8 cellular contexts compared by ENCODE assay signal in genomic region chr10:100987685-100988049, GRCh38. TPM values are rescaled to one million over a fixed set of nuclear protein-coding genes. Genes with fewer than 3 reads are reported as not detected.
DNase-seq lines count a peak whose midpoint lies in the region; ATAC-seq, FAIRE-seq and TF ChIP-seq lines count a peak whose summit lies in the region.

No MANE protein-coding gene starts in this region.

- H3K4me3 ChIP-seq in keratinocyte (ENCODE audit: control insufficient read depth in 2 of 3, extremely low read depth in 1 of 3, insufficient read depth in 2 of 3, low read depth in 1 of 3, low read length in 3 of 3) (peak overlapping the region; percentile 85 to 98 (median 87)), thoracic aorta (peak overlapping the region; percentile 89)

- H3K79me2 ChIP-seq in keratinocyte (ENCODE audit: control insufficient read depth, insufficient read depth, low read length), result peaks cover 56% of the 10 kb centered on the region

- CTCF ChIA-PET in activated CD8-positive, alpha-beta T cell treated with anti-CD3 and anti-CD28 coated beads for 36 hours (lab: Charles Lee), result interaction anchor here (1.6 to 6.6 kb wide), 4 partner anchors 10 to 31 kb away, joined by 7 to 50 read pairs (median 8); partner anchors contain the start of gene SEMA4G

- H2AFZ ChIP-seq in keratinocyte (ENCODE audit: control insufficient read depth, low read length), result peak overlapping the region; percentile 99

- H4K20me1 ChIP-seq in keratinocyte (ENCODE audit: control insufficient read depth, extremely low read depth, insufficient read depth, low read length), result no peaks in the 10 kb centered on the region

- intact Hi-C loops in activated CD8-positive, alpha-beta T cell treated with anti-CD3 and anti-CD28 coated beads for 36 hours (cut with micrococcal nuclease), result no loop called here

- H3K27ac ChIP-seq in keratinocyte (ENCODE audit: control insufficient read depth, insufficient read depth, low read length) (peak overlapping the region; percentile 63), thoracic aorta (peak overlapping the region; percentile 29 to 68)

- H3K36me3 ChIP-seq in keratinocyte (ENCODE audit: control insufficient read depth in 2 of 2, extremely low read depth in 1 of 2, insufficient read depth in 2 of 2, low read length in 2 of 2) (peaks cover 25 to 39% of the 10 kb centered on the region in 2 experiments), thoracic aorta (peaks cover 9% of the 10 kb centered on the region)

- POLR2A ChIA-PET in activated CD8-positive, alpha-beta T cell treated with anti-CD3 and anti-CD28 coated beads for 36 hours (lab: Charles Lee), result interaction anchor here (0.9 to 2.9 kb wide), 4 partner anchors 11 to 42 kb away, joined by 3 to 25 read pairs (median 3); partner anchors contain the start of gene LZTS2

- no peak for TF ChIP-seq CTCF in activated CD8-positive, alpha-beta T cell treated with anti-CD3 and anti-CD28 coated beads for 36 hours (IDR thresholded peaks at IDR 0.05)
- no peak for TF ChIP-seq CTCF in keratinocyte (optimal IDR thresholded peaks at IDR 0.05 in 1 of 3, IDR thresholded peaks at IDR 0.05 in 1 of 3, conservative IDR thresholded peaks at IDR 0.05 in 1 of 3; ENCODE audit: extremely low read depth in 1 of 3, insufficient read depth in 2 of 3, low read length in 3 of 3)
- no peak for TF ChIP-seq CTCF in thoracic aorta (IDR thresholded peaks at IDR 0.05)

- peaks cover 40% of the 10 kb centered on the region for H3K4me1 Mint-ChIP-seq in activated CD8-positive, alpha-beta T cell treated with anti-CD3 and anti-CD28 coated beads for 36 hours (ENCODE audit: low read depth)

- peak overlapping the region; percentile 89 for H3K27ac Mint-ChIP-seq in activated CD8-positive, alpha-beta T cell treated with anti-CD3 and anti-CD28 coated beads for 36 hours

- no peaks in the 10 kb centered on the region for H3K27me3 Mint-ChIP-seq in activated CD8-positive, alpha-beta T cell treated with anti-CD3 and anti-CD28 coated beads for 36 hours

- H3K4me3 Mint-ChIP-seq in activated CD8-positive, alpha-beta T cell treated with anti-CD3 and anti-CD28 coated beads for 36 hours, result peak overlapping the region; percentile 96

- H3K27me3 ChIP-seq in keratinocyte (ENCODE audit: control insufficient read depth, extremely low read depth, insufficient read depth, low read length) (no peaks in the 10 kb centered on the region), thoracic aorta (replicated peaks; ENCODE audit: insufficient read depth) (no peaks in the 10 kb centered on the region)

- H3K9me3 Mint-ChIP-seq in activated CD8-positive, alpha-beta T cell treated with anti-CD3 and anti-CD28 coated beads for 36 hours, result no peaks in the 10 kb centered on the region

- dilution Hi-C loops in keratinocyte (cut with MboI; ENCODE audit: extremely low pct_ligation_motif_present, low sequenced_read_pairs), result no loop called here

- peak overlapping the region; percentile 97 for H3K4me2 ChIP-seq in keratinocyte (ENCODE audit: control insufficient read depth, extremely low read depth, insufficient read depth, low read depth, low read length)

- H3K36me3 Mint-ChIP-seq in activated CD8-positive, alpha-beta T cell treated with anti-CD3 and anti-CD28 coated beads for 36 hours (ENCODE audit: low read depth), result peaks cover 32% of the 10 kb centered on the region

- no peak for DNase-seq in activated CD4-positive, CD25-positive, alpha-beta regulatory T cell (lab: John Stamatoyannopoulos, UW)
- DNase-seq in activated CD8-positive, alpha-beta T cell treated with anti-CD3 and anti-CD28 coated beads for 36 hours, result no peak
- DNase-seq in keratinocyte (ENCODE audit: low read depth, low spot score), result no peak
- DNase-seq in thoracic aorta (ENCODE audit: low spot score), result no peak
- DNase-seq in NOMO-1 (lab: John Stamatoyannopoulos, UW; ENCODE audit: unreplicated experiment in 2 of 2), result no peak
- DNase-seq in NCI-H1436 (lab: John Stamatoyannopoulos, UW), result no peak

- peak; percentile 60 for FAIRE-seq in keratinocyte (lab: Jason Lieb, UNC)

- peak overlapping the region; percentile 85 for H3K9ac ChIP-seq in keratinocyte (ENCODE audit: control insufficient read depth, extremely low read depth, insufficient read depth, low read length)

- peak; percentile 15 to 23 for ATAC-seq in activated CD4-positive, CD25-positive, alpha-beta regulatory T cell treated with anti-CD3 and anti-CD28 coated beads, Interleukin-2, amount 50 U/mL, for 24 hours
- ATAC-seq in activated CD8-positive, alpha-beta T cell treated with anti-CD3 and anti-CD28 coated beads for 36 hours, result peak; percentile 21
- no peak for ATAC-seq in thoracic aorta (ENCODE audit: insufficient number of reproducible peaks, low FRiP score, low read depth)
- no peak for ATAC-seq in GM21723 (IDR thresholded peaks at IDR 0.05; ENCODE audit: unreplicated experiment)

- H3K4me1 ChIP-seq in keratinocyte (ENCODE audit: control insufficient read depth, extremely low read depth, insufficient read depth, low read length) (peaks cover 17% of the 10 kb centered on the region), thoracic aorta (ENCODE audit: control insufficient read depth in 1 of 2, low read depth in 2 of 2) (peaks cover 17 to 24% of the 10 kb centered on the region in 2 donors)

- peaks cover 4% of the 10 kb centered on the region for H3K9me1 ChIP-seq in keratinocyte (ENCODE audit: control insufficient read depth, extremely low read depth, insufficient read depth, low read length)

- H3K9me3 ChIP-seq in keratinocyte (ENCODE audit: control insufficient read depth, low read depth, low read length) (no peaks in the 10 kb centered on the region), thoracic aorta (no peaks in the 10 kb centered on the region)

RNA-seq across cellular contexts. Expression of gene TWNK, which starts 0.3 kb away (rescaled TPM):
- 10 to 100 TPM; 18.0 to 19.0 TPM for total RNA-seq in activated CD8-positive, alpha-beta T cell treated with anti-CD3 and anti-CD28 coated beads for 36 hours
- 10.1 to 16.9 TPM (median 12.9 TPM) in 3 replicates for polyA plus RNA-seq in keratinocyte
- polyA plus RNA-seq in keratinocyte (2011; ENCODE audit: low read depth), result 14.5 TPM
- polyA plus RNA-seq in keratinocyte (2011; cell fraction: cytosol; rRNA removed), result 9.7 and 10.5 TPM in 2 replicates
- polyA plus RNA-seq in keratinocyte (2011; cell fraction: nucleus; rRNA removed), result 16.0 and 17.1 TPM in 2 replicates
- 11.5 and 17.0 TPM in 2 replicates for polyA plus RNA-seq in keratinocyte (2012; ENCODE audit: low replicate concordance)
- 10.7 to 18.9 TPM (median 17.8 TPM) in 3 replicates for polyA minus RNA-seq in keratinocyte
- 11.9 TPM for polyA minus RNA-seq in keratinocyte (2011; cell fraction: cytosol; rRNA and poly(A)+ RNA removed)
- polyA minus RNA-seq in keratinocyte (2011; cell fraction: nucleus; rRNA and poly(A)+ RNA removed), result 6.3 and 9.1 TPM in 2 replicates
- total RNA-seq in thoracic aorta, result 10 to 100 TPM in 1 of 2 donors, 1 to 10 TPM in 1; 5.3 to 16.6 TPM

RNA-seq across cellular contexts. Expression of gene MRPL43, which starts 0.4 kb away (rescaled TPM):
- total RNA-seq in activated CD8-positive, alpha-beta T cell treated with anti-CD3 and anti-CD28 coated beads for 36 hours, result 10 to 100 TPM; 46.0 to 50.9 TPM
- 71.1 to 105 TPM (median 75.3 TPM) in 3 replicates for polyA plus RNA-seq in keratinocyte
- polyA plus RNA-seq in keratinocyte (2011; ENCODE audit: low read depth), result 18.7 TPM
- polyA plus RNA-seq in keratinocyte (2011; cell fraction: cytosol; rRNA removed), result 58.8 and 96.9 TPM in 2 replicates
- polyA plus RNA-seq in keratinocyte (2011; cell fraction: nucleus; rRNA removed), result 43.4 and 62.6 TPM in 2 replicates
- 87.8 and 108 TPM in 2 replicates for polyA plus RNA-seq in keratinocyte (2012; ENCODE audit: low replicate concordance)
- 26.0 to 32.3 TPM (median 28.7 TPM) in 3 replicates for polyA minus RNA-seq in keratinocyte
- 56.2 TPM for polyA minus RNA-seq in keratinocyte (2011; cell fraction: cytosol; rRNA and poly(A)+ RNA removed)
- 15.3 and 21.1 TPM in 2 replicates for polyA minus RNA-seq in keratinocyte (2011; cell fraction: nucleus; rRNA and poly(A)+ RNA removed)
- 10 to 100 TPM; 51.9 to 56.6 TPM for total RNA-seq in thoracic aorta

RNA-seq across cellular contexts. Expression of gene LZTS2, which starts 11.9 kb away (rescaled TPM):
- 10 to 100 TPM; 14.5 to 15.5 TPM for total RNA-seq in activated CD8-positive, alpha-beta T cell treated with anti-CD3 and anti-CD28 coated beads for 36 hours
- 18.1 to 36.7 TPM (median 18.6 TPM) in 3 replicates for polyA plus RNA-seq in keratinocyte
- polyA plus RNA-seq in keratinocyte (2011; ENCODE audit: low read depth), result 12.2 TPM
- 20.5 and 45.3 TPM in 2 replicates for polyA plus RNA-seq in keratinocyte (2011; cell fraction: cytosol; rRNA removed)
- 64.4 and 90.2 TPM in 2 replicates for polyA plus RNA-seq in keratinocyte (2011; cell fraction: nucleus; rRNA removed)
- polyA plus RNA-seq in keratinocyte (2012; ENCODE audit: low replicate concordance), result 26.0 and 29.4 TPM in 2 replicates
- 19.3 to 30.7 TPM (median 27.6 TPM) in 3 replicates for polyA minus RNA-seq in keratinocyte
- polyA minus RNA-seq in keratinocyte (2011; cell fraction: cytosol; rRNA and poly(A)+ RNA removed), result 48.3 TPM
- 34.0 and 40.1 TPM in 2 replicates for polyA minus RNA-seq in keratinocyte (2011; cell fraction: nucleus; rRNA and poly(A)+ RNA removed)
- 100 to 1,000 TPM; 127 to 165 TPM for total RNA-seq in thoracic aorta

RNA-seq across cellular contexts. Expression of gene SEMA4G, which starts 18.4 kb away (rescaled TPM):
- 1 to 10 TPM; 1.2 to 1.6 TPM for total RNA-seq in activated CD8-positive, alpha-beta T cell treated with anti-CD3 and anti-CD28 coated beads for 36 hours
- polyA plus RNA-seq in keratinocyte, result 0.98 to 1.9 TPM (median 1.2 TPM) in 3 replicates
- polyA plus RNA-seq in keratinocyte (2011; ENCODE audit: low read depth), result 0.55 TPM
- 0.94 and 1.1 TPM in 2 replicates for polyA plus RNA-seq in keratinocyte (2011; cell fraction: cytosol; rRNA removed)
- polyA plus RNA-seq in keratinocyte (2011; cell fraction: nucleus; rRNA removed), result 3.6 and 3.8 TPM in 2 replicates
- polyA plus RNA-seq in keratinocyte (2012; ENCODE audit: low replicate concordance), result 1.4 and 1.5 TPM in 2 replicates
- 2.1 to 4.8 TPM (median 2.4 TPM) in 3 replicates for polyA minus RNA-seq in keratinocyte
- polyA minus RNA-seq in keratinocyte (2011; cell fraction: cytosol; rRNA and poly(A)+ RNA removed), result 0.96 TPM
- polyA minus RNA-seq in keratinocyte (2011; cell fraction: nucleus; rRNA and poly(A)+ RNA removed), result 1.8 and 2.6 TPM in 2 replicates
- total RNA-seq in thoracic aorta, result 1 to 10 TPM; 3.5 to 4.3 TPM

RNA-seq across cellular contexts. Expression of gene PDZD7, which starts 43.3 kb away (rescaled TPM):
- under 1 TPM; 0.25 to 0.65 TPM for total RNA-seq in activated CD8-positive, alpha-beta T cell treated with anti-CD3 and anti-CD28 coated beads for 36 hours
- polyA plus RNA-seq in keratinocyte, result 0.31 to 0.54 TPM (median 0.54 TPM) in 3 replicates
- 0.10 TPM for polyA plus RNA-seq in keratinocyte (2011; ENCODE audit: low read depth)
- 0.15 and 0.34 TPM in 2 replicates for polyA plus RNA-seq in keratinocyte (2011; cell fraction: cytosol; rRNA removed)
- polyA plus RNA-seq in keratinocyte (2011; cell fraction: nucleus; rRNA removed), result 1.1 and 1.2 TPM in 2 replicates
- 0.34 and 1.0 TPM in 2 replicates for polyA plus RNA-seq in keratinocyte (2012; ENCODE audit: low replicate concordance)
- 0.20 to 0.40 TPM in 2 of 3 replicates, not detected in the other for polyA minus RNA-seq in keratinocyte
- polyA minus RNA-seq in keratinocyte (2011; cell fraction: cytosol; rRNA and poly(A)+ RNA removed), result not detected
- 0.11 and 0.78 TPM in 2 replicates for polyA minus RNA-seq in keratinocyte (2011; cell fraction: nucleus; rRNA and poly(A)+ RNA removed)
- 1 to 10 TPM in 1 of 2 donors, under 1 TPM in 1; 0.14 to 1.1 TPM for total RNA-seq in thoracic aorta

Comparison
In these comparisons a context has a peak if more than half of its experiments do, and no peak if none do; other contexts are left out.
1. ATAC-seq: peak in activated CD4-positive, CD25-positive, alpha-beta regulatory T cell treated with anti-CD3 and anti-CD28 coated beads, Interleukin-2, amount 50 U/mL, for 24 hours (2 of 2) and activated CD8-positive, alpha-beta T cell treated with anti-CD3 and anti-CD28 coated beads for 36 hours (single experiment); none in thoracic aorta (single experiment) and GM21723 (single experiment).
2. RNA of gene LZTS2, which starts 11.9 kb away (total RNA-seq): 127 to 165 TPM in thoracic aorta; 14.5 to 15.5 TPM in activated CD8-positive, alpha-beta T cell treated with anti-CD3 and anti-CD28 coated beads for 36 hours; every median in the first group is over 4 times any median in the second.